Comparison of ENCODE assay signal across 39 cellular contexts in genomic region chr18:34677056-34677574, GRCh38. TPM values are rescaled to one million over a fixed set of nuclear protein-coding genes. Genes with fewer than 3 reads are reported as not detected.
"Had no signal": no experiment of that assay in that cellular context is flagged by ENCODE, and none has a peak within 500 bp of the region (broad histone marks: within the 10 kb centered on the region; RNA-seq: fewer than 3 reads in every experiment).

No MANE protein-coding gene starts in this region.

- H3K36me3 ChIP-seq: ascending aorta, cardiac muscle cell had no signal

- H3K27me3 ChIP-seq: ascending aorta, cardiac muscle cell had no signal

- H3K4me1 ChIP-seq: ascending aorta had no signal

- H3K4me3 Mint-ChIP-seq: activated B cell treated with CpG ODN at 0.5 μM for 24 hours; activated CD4-positive, alpha-beta memory T cell treated with anti-CD3 and anti-CD28 coated beads for 36 hours; activated CD4-positive, alpha-beta T cell treated with anti-CD3 and anti-CD28 coated beads, Interleukin-2, amount 10 ng/mL, durations not matched to agents 24 days and 14 days; activated CD8-positive, alpha-beta T cell treated with anti-CD3 and anti-CD28 coated beads for 36 hours; activated naive CD4-positive, alpha-beta T cell treated with anti-CD3 and anti-CD28 coated beads, Interleukin-2, amount 10 ng/mL, durations not matched to agents 7 days and 5 days; activated naive CD4-positive, alpha-beta T cell treated with anti-CD3 and anti-CD28 coated beads, Interleukin-2, amount 50 U/mL, for 24 hours; activated naive CD8-positive, alpha-beta T cell; activated naive CD8-positive, alpha-beta T cell treated with anti-CD3 and anti-CD28 coated beads, Interleukin-2, amount 10 ng/mL, durations not matched to agents 7 days and 5 days; activated naive CD8-positive, alpha-beta T cell treated with anti-CD3 and anti-CD28 coated beads, Interleukin-2, amount 50 U/mL, for 24 hours; activated T-cell treated with anti-CD3 and anti-CD28 coated beads, Interleukin-2, amount 50 U/mL, for 4 hours; activated T-cell treated with anti-CD3 and anti-CD28 coated beads, Interleukin-2, amount 50 U/mL, for 72 hours; activated T-helper 1 cell treated with anti-CD3 and anti-CD28 coated beads, Interleukin-12 subunit alpha, Interleukin-12 subunit beta, Interleukin-2, Interleukin-4 antibody, amounts not matched to agents 30 ng/mL and 10 ng/mL and 1 ng/mL, durations not matched to agents 14 hours and 24 hours and 36 hours; brain; central memory CD8-positive, alpha-beta T cell; T-helper 1 cell treated with Interleukin-12 subunit alpha and Interleukin-12 subunit beta and Interleukin-4 antibody, amounts not matched to agents 30 μg/mL and 1 μg/mL, for 36 hours; T-helper 2 cell treated with Interferon-gamma antibody and Interleukin-4, amounts not matched to agents 5 μg/mL and 100 μg/mL, for 36 hours had no signal

- H3K9me3 ChIP-seq: ascending aorta had no signal

- ATAC-seq: activated CD8-positive, alpha-beta T cell treated with anti-CD3 and anti-CD28 coated beads for 36 hours; activated naive CD8-positive, alpha-beta T cell treated with anti-CD3 and anti-CD28 coated beads, Interleukin-2, amount 50 U/mL, for 24 hours; activated T-cell treated with anti-CD3 and anti-CD28 coated beads, Interleukin-2, amount 50 U/mL, for 4 hours; activated T-cell treated with anti-CD3 and anti-CD28 coated beads, Interleukin-2, amount 50 U/mL, for 72 hours had no signal

- H3K9me3 Mint-ChIP-seq: activated CD4-positive, alpha-beta memory T cell treated with anti-CD3 and anti-CD28 coated beads for 36 hours; activated CD4-positive, alpha-beta T cell treated with anti-CD3 and anti-CD28 coated beads, Interleukin-2, amount 10 ng/mL, durations not matched to agents 24 days and 14 days; activated CD8-positive, alpha-beta T cell treated with anti-CD3 and anti-CD28 coated beads for 36 hours; activated naive CD4-positive, alpha-beta T cell treated with anti-CD3 and anti-CD28 coated beads, Interleukin-2, amount 10 ng/mL, durations not matched to agents 7 days and 5 days; activated naive CD4-positive, alpha-beta T cell treated with anti-CD3 and anti-CD28 coated beads, Interleukin-2, amount 50 U/mL, for 24 hours; activated naive CD8-positive, alpha-beta T cell treated with anti-CD3 and anti-CD28 coated beads, Interleukin-2, amount 10 ng/mL, durations not matched to agents 7 days and 5 days; activated naive CD8-positive, alpha-beta T cell treated with anti-CD3 and anti-CD28 coated beads, Interleukin-2, amount 50 U/mL, for 24 hours; activated T-cell treated with anti-CD3 and anti-CD28 coated beads, Interleukin-2, amount 50 U/mL, for 4 hours; activated T-cell treated with anti-CD3 and anti-CD28 coated beads, Interleukin-2, amount 50 U/mL, for 72 hours; activated T-helper 1 cell treated with anti-CD3 and anti-CD28 coated beads, Interleukin-12 subunit alpha, Interleukin-12 subunit beta, Interleukin-2, Interleukin-4 antibody, amounts not matched to agents 30 ng/mL and 10 ng/mL and 1 ng/mL, durations not matched to agents 14 hours and 24 hours and 36 hours; activated T-helper 2 cell treated with anti-CD3 and anti-CD28 coated beads, Interferon-gamma antibody, Interleukin-2, Interleukin-4, amounts not matched to agents 10 μg/mL and 5 μg/mL and 100 μg/mL, durations not matched to agents 14 hours and 24 hours and 36 hours; central memory CD8-positive, alpha-beta T cell; T-helper 1 cell treated with Interleukin-12 subunit alpha and Interleukin-12 subunit beta and Interleukin-4 antibody, amounts not matched to agents 30 μg/mL and 1 μg/mL, for 36 hours; T-helper 2 cell treated with Interferon-gamma antibody and Interleukin-4, amounts not matched to agents 5 μg/mL and 100 μg/mL, for 36 hours had no signal

- DNase-seq: activated B cell treated with CpG ODN at 0.5 μM for 24 hours; activated CD4-positive, alpha-beta memory T cell treated with anti-CD3 and anti-CD28 coated beads for 36 hours; activated CD4-positive, alpha-beta T cell treated with anti-CD3 and anti-CD28 coated beads for 4 hours; activated CD4-positive, alpha-beta T cell treated with anti-CD3 and anti-CD28 coated beads, Interleukin-2, amount 10 ng/mL, durations not matched to agents 24 days and 14 days; activated CD4-positive, alpha-beta T cell treated with anti-CD3 and anti-CD28 coated beads, Interleukin-2, amount 50 U/mL, for 1 hour; activated CD4-positive, alpha-beta T cell treated with anti-CD3 and anti-CD28 coated beads, Interleukin-2, amount 50 U/mL, for 4 hours; activated CD4-positive, CD25-positive, alpha-beta regulatory T cell treated with anti-CD3 and anti-CD28 coated beads, Interleukin-2, amount 50 U/mL, for 72 hours; activated CD8-positive, alpha-beta memory T cell treated with anti-CD3 and anti-CD28 coated beads, Interleukin-2, amount 50 U/mL, for 4 hours; activated CD8-positive, alpha-beta T cell treated with anti-CD3 and anti-CD28 coated beads for 36 hours; activated effector memory CD4-positive, alpha-beta T cell treated with Interleukin-2 at 50 U/mL for 16 hours; activated gamma-delta T cell; activated naive CD4-positive, alpha-beta T cell treated with anti-CD3 and anti-CD28 coated beads, Interleukin-2, amount 10 ng/mL, durations not matched to agents 7 days and 5 days; activated naive CD4-positive, alpha-beta T cell treated with Interleukin-2 at 50 U/mL for 16 hours; activated naive CD8-positive, alpha-beta T cell treated with anti-CD3 and anti-CD28 coated beads, Interleukin-2, amount 10 ng/mL, durations not matched to agents 7 days and 5 days; activated naive CD8-positive, alpha-beta T cell treated with anti-CD3 and anti-CD28 coated beads, Interleukin-2, amount 50 U/mL, for 24 hours; activated T-cell treated with anti-CD3 and anti-CD28 coated beads for 4 hours; activated T-cell treated with anti-CD3 and anti-CD28 coated beads, Interleukin-2, amount 50 U/mL, for 1 hour; activated T-cell treated with anti-CD3 and anti-CD28 coated beads, Interleukin-2, amount 50 U/mL, for 4 hours; activated T-cell treated with anti-CD3 and anti-CD28 coated beads, Interleukin-2, amount 50 U/mL, for 72 hours; amygdala; anterior cingulate cortex; caudate nucleus; cerebellar nuclear complex; T-helper 1 cell; T-helper 2 cell; T-helper 9 cell had no signal

- H3K27ac Mint-ChIP-seq: activated B cell treated with CpG ODN at 0.5 μM for 24 hours; activated CD4-positive, alpha-beta memory T cell treated with anti-CD3 and anti-CD28 coated beads for 36 hours; activated CD4-positive, alpha-beta T cell treated with anti-CD3 and anti-CD28 coated beads, Interleukin-2, amount 10 ng/mL, durations not matched to agents 24 days and 14 days; activated CD8-positive, alpha-beta T cell treated with anti-CD3 and anti-CD28 coated beads for 36 hours; activated naive CD4-positive, alpha-beta T cell treated with anti-CD3 and anti-CD28 coated beads, Interleukin-2, amount 10 ng/mL, durations not matched to agents 7 days and 5 days; activated naive CD4-positive, alpha-beta T cell treated with anti-CD3 and anti-CD28 coated beads, Interleukin-2, amount 50 U/mL, for 24 hours; activated naive CD8-positive, alpha-beta T cell; activated naive CD8-positive, alpha-beta T cell treated with anti-CD3 and anti-CD28 coated beads, Interleukin-2, amount 10 ng/mL, durations not matched to agents 7 days and 5 days; activated naive CD8-positive, alpha-beta T cell treated with anti-CD3 and anti-CD28 coated beads, Interleukin-2, amount 50 U/mL, for 24 hours; activated T-cell treated with anti-CD3 and anti-CD28 coated beads, Interleukin-2, amount 50 U/mL, for 72 hours; activated T-helper 1 cell treated with anti-CD3 and anti-CD28 coated beads, Interleukin-12 subunit alpha, Interleukin-12 subunit beta, Interleukin-2, Interleukin-4 antibody, amounts not matched to agents 30 ng/mL and 10 ng/mL and 1 ng/mL, durations not matched to agents 14 hours and 24 hours and 36 hours; activated T-helper 2 cell treated with anti-CD3 and anti-CD28 coated beads, Interferon-gamma antibody, Interleukin-2, Interleukin-4, amounts not matched to agents 10 μg/mL and 5 μg/mL and 100 μg/mL, durations not matched to agents 14 hours and 24 hours and 36 hours; brain; T-helper 1 cell treated with Interleukin-12 subunit alpha and Interleukin-12 subunit beta and Interleukin-4 antibody, amounts not matched to agents 30 μg/mL and 1 μg/mL, for 36 hours; T-helper 2 cell treated with Interferon-gamma antibody and Interleukin-4, amounts not matched to agents 5 μg/mL and 100 μg/mL, for 36 hours had no signal

- H3K27ac ChIP-seq: ascending aorta, cardiac muscle cell, VCaP had no signal

- H3K4me1 Mint-ChIP-seq: activated B cell treated with CpG ODN at 0.5 μM for 24 hours; activated CD4-positive, alpha-beta T cell treated with anti-CD3 and anti-CD28 coated beads, Interleukin-2, amount 10 ng/mL, durations not matched to agents 24 days and 14 days; activated naive CD4-positive, alpha-beta T cell treated with anti-CD3 and anti-CD28 coated beads, Interleukin-2, amount 10 ng/mL, durations not matched to agents 7 days and 5 days; activated naive CD4-positive, alpha-beta T cell treated with anti-CD3 and anti-CD28 coated beads, Interleukin-2, amount 50 U/mL, for 24 hours; activated naive CD8-positive, alpha-beta T cell treated with anti-CD3 and anti-CD28 coated beads, Interleukin-2, amount 10 ng/mL, durations not matched to agents 7 days and 5 days; activated naive CD8-positive, alpha-beta T cell treated with anti-CD3 and anti-CD28 coated beads, Interleukin-2, amount 50 U/mL, for 24 hours; brain; central memory CD8-positive, alpha-beta T cell had no signal

- H3K36me3 Mint-ChIP-seq: activated CD4-positive, alpha-beta memory T cell treated with anti-CD3 and anti-CD28 coated beads for 36 hours; activated naive CD4-positive, alpha-beta T cell treated with anti-CD3 and anti-CD28 coated beads, Interleukin-2, amount 10 ng/mL, durations not matched to agents 7 days and 5 days; activated naive CD4-positive, alpha-beta T cell treated with anti-CD3 and anti-CD28 coated beads, Interleukin-2, amount 50 U/mL, for 24 hours; activated naive CD8-positive, alpha-beta T cell; activated naive CD8-positive, alpha-beta T cell treated with anti-CD3 and anti-CD28 coated beads, Interleukin-2, amount 10 ng/mL, durations not matched to agents 7 days and 5 days had no signal

- FAIRE-seq: TTC549 had no signal

- H3K4me3 ChIP-seq: ascending aorta, cardiac muscle cell had no signal

- H3K27me3 Mint-ChIP-seq: activated B cell treated with CpG ODN at 0.5 μM for 24 hours; activated CD4-positive, alpha-beta memory T cell treated with anti-CD3 and anti-CD28 coated beads for 36 hours; activated CD4-positive, alpha-beta T cell treated with anti-CD3 and anti-CD28 coated beads, Interleukin-2, amount 10 ng/mL, durations not matched to agents 24 days and 14 days; activated CD8-positive, alpha-beta T cell treated with anti-CD3 and anti-CD28 coated beads for 36 hours; activated naive CD4-positive, alpha-beta T cell treated with anti-CD3 and anti-CD28 coated beads, Interleukin-2, amount 10 ng/mL, durations not matched to agents 7 days and 5 days; brain; central memory CD8-positive, alpha-beta T cell had no signal

RNA-seq across cellular contexts. Expression of gene DTNA, which starts 33.0 kb away (rescaled TPM):
- total RNA-seq: activated B cell treated with CpG ODN at 0.5 μM for 24 hours; activated CD4-positive, alpha-beta memory T cell treated with anti-CD3 and anti-CD28 coated beads for 36 hours; activated CD4-positive, alpha-beta T cell treated with anti-CD3 and anti-CD28 coated beads, Interleukin-2, amount 10 ng/mL, durations not matched to agents 24 days and 14 days; activated CD8-positive, alpha-beta memory T cell treated with anti-CD3 and anti-CD28 coated beads for 36 hours; activated naive CD8-positive, alpha-beta T cell treated with anti-CD3 and anti-CD28 coated beads, Interleukin-2, amount 10 ng/mL, durations not matched to agents 7 days and 5 days; activated T-helper 1 cell treated with anti-CD3 and anti-CD28 coated beads, Interleukin-12 subunit alpha, Interleukin-12 subunit beta, Interleukin-2, Interleukin-4 antibody, amounts not matched to agents 30 ng/mL and 10 ng/mL and 1 ng/mL, durations not matched to agents 14 hours and 24 hours and 36 hours had no signal
